In genomic region chr6:136787726-136788068, GRCh38 we compare ENCODE assay signal across 10 cellular contexts. TPM values are rescaled to one million over a fixed set of nuclear protein-coding genes. Genes with fewer than 3 reads are reported as not detected.
A peak's percentile ranks its signal among the peaks of the same experiment; 100 is the strongest.
DNase-seq lines count a peak whose midpoint lies in the region; ATAC-seq, FAIRE-seq and TF ChIP-seq lines count a peak whose summit lies in the region.
"Had no signal": no experiment of that assay in that cellular context is flagged by ENCODE, and none has a peak within 500 bp of the region (broad histone marks: within the 10 kb centered on the region; RNA-seq: fewer than 3 reads in every experiment).

No MANE protein-coding gene starts in this region.

- no peak for ATAC-seq in GM12878
- no peak for ATAC-seq in naive B cell (ENCODE audit: low read depth in 2 of 2)
- no peak for ATAC-seq in HG03354 (IDR thresholded peaks at IDR 0.05; ENCODE audit: poor library complexity, severe bottlenecking, unreplicated experiment)
- no peak for ATAC-seq in GM21825 (IDR thresholded peaks at IDR 0.05; ENCODE audit: unreplicated experiment)
- no peak for ATAC-seq in HG03432 (IDR thresholded peaks at IDR 0.05; ENCODE audit: unreplicated experiment)

- H3K4me1 Mint-ChIP-seq in naive B cell, result peaks cover 53 to 81% (median 66%) of the 10 kb centered on the region in 3 donors

- no peak for TF ChIP-seq RAD21 in GM12878 (IDR thresholded peaks at IDR 0.05; ENCODE audit: insufficient read depth, low read depth, low read length)

- H3K4me3 ChIP-seq in AG04450 (ENCODE audit: low read depth, low read length) (peak overlapping the region; percentile 20), HL-60 (replicated peaks; ENCODE audit: insufficient read depth, low read length) (no peak overlapping the region), GM12878 (peak overlapping the region; percentile 71)

- H3K36me3 ChIP-seq in GM12878 (ENCODE audit: control insufficient read depth in 2 of 2, insufficient read depth in 2 of 2, low read length in 1 of 2), result peaks cover 2 to 17% of the 10 kb centered on the region in 2 experiments; a peak in 3 of 4 replicates

- no peaks in the 10 kb centered on the region for H3K27me3 ChIP-seq in AG04450 (ENCODE audit: control insufficient read depth, insufficient read depth, low read length)
- H3K27me3 ChIP-seq in HL-60 (ENCODE audit: insufficient read depth, poor library complexity, severe bottlenecking), result no peaks in the 10 kb centered on the region
- H3K27me3 ChIP-seq in GM12878 (replicated peaks in 1 of 2; ENCODE audit: control insufficient read depth in 2 of 2, insufficient read depth in 2 of 2, low read length in 1 of 2), result no peaks in the 10 kb centered on the region

- SMC1A ChIA-PET in GM12878 (lab: Charles Lee; ENCODE audit: uncharacterized antibody, unreplicated experiment), result interaction anchor here (0.8 to 13.3 kb wide), 14 partner anchors 14 to 603 kb away, joined by 3 to 446 read pairs (median 8); no protein-coding TSS in a partner anchor

- RAD21 ChIA-PET in GM12878 (lab: Charles Lee; ENCODE audit: unreplicated experiment), result interaction anchor here (0.5 to 12.6 kb wide), 12 partner anchors 15 to 498 kb away, joined by 3 to 405 read pairs (median 6); partner anchors contain the start of gene BCLAF1

- no peak for TF ChIP-seq EP300 in GM12878 (IDR thresholded peaks at IDR 0.05; ENCODE audit: borderline replicate concordance in 1 of 2, control insufficient read depth in 1 of 2, low read depth in 2 of 2, low read length in 2 of 2)

- H3K9ac ChIP-seq in GM12878 (ENCODE audit: control insufficient read depth, insufficient read depth, low read length), result peak overlapping the region; percentile 76
- H3K9ac ChIP-seq: parathyroid adenoma had no signal

- DNase-seq in AG04450 (ENCODE audit: low read depth, low spot score), result no peak
- DNase-seq in HL-60 (ENCODE audit: low read depth in 1 of 2, low spot score in 1 of 2), result no peak
- no peak for DNase-seq in GM12878 (ENCODE audit: low read depth, low spot score)
- DNase-seq in naive B cell, result no peak
- DNase-seq in GM12891 (ENCODE audit: insufficient read length, low spot score), result no peak
- DNase-seq: NCI-H1930 had no signal

- TF ChIP-seq POLR2A in GM12878 (IDR thresholded peaks at IDR 0.05; ENCODE audit: low read depth, low read length), result no peak
- TF ChIP-seq POLR2A in GM12891 (IDR thresholded peaks at IDR 0.05; ENCODE audit: low read depth, low read length), result no peak

- BruUV-seq in GM12878 (replicated peaks; lab: Mats Ljungman, UMichigan), result no TSS peak

- peak overlapping the region; percentile 80 for H3K27ac ChIP-seq in AG04450 (ENCODE audit: low read depth, low read length)
- peak overlapping the region; percentile 65 for H3K27ac ChIP-seq in HL-60 (replicated peaks)
- peak overlapping the region; percentile 98 for H3K27ac ChIP-seq in GM12878 (ENCODE audit: control insufficient read depth, insufficient read depth)
- H3K27ac ChIP-seq: parathyroid adenoma had no signal

- FAIRE-seq in GM12878 (lab: Jason Lieb, UNC) (no peak), GM12891 (lab: Jason Lieb, UNC) (no peak)

- no peaks in the 10 kb centered on the region for H3K27me3 Mint-ChIP-seq in naive B cell

- H3K9me3 ChIP-seq in AG04450 (ENCODE audit: control insufficient read depth, insufficient read depth, low read length), result peaks cover 2% of the 10 kb centered on the region; the same call in 1 of the 2 replicates
- no peaks in the 10 kb centered on the region for H3K9me3 ChIP-seq in GM12878 (replicated peaks; ENCODE audit: control insufficient read depth, insufficient read depth, low read length)

- H2AFZ ChIP-seq in GM12878 (ENCODE audit: control insufficient read depth, low read depth, low read length), result no peak overlapping the region
- H2AFZ ChIP-seq: parathyroid adenoma had no signal

- CTCF ChIA-PET in AG04450 (lab: Charles Lee) (interaction anchor here (0.6 to 7.6 kb wide), 2 partner anchors 17 to 142 kb away, joined by 3 to 221 read pairs; no protein-coding TSS in a partner anchor), GM12878 (lab: Yijun Ruan, JAX) (interaction anchor here (0.6 to 9.8 kb wide), 12 partner anchors 12 to 730 kb away, joined by 3 to 411 read pairs (median 8); no protein-coding TSS in a partner anchor)

- peaks cover 22% of the 10 kb centered on the region for H3K4me1 ChIP-seq in GM12878 (ENCODE audit: control insufficient read depth, insufficient read depth, low read length)
- H3K4me1 ChIP-seq: parathyroid adenoma had no signal

- peak overlapping the region; percentile 34 to 86 (median 62) for H3K4me3 Mint-ChIP-seq in naive B cell

- H3K27ac Mint-ChIP-seq in naive B cell, result peak overlapping the region in 5 of 6 donors; percentile 22 to 87 (median 54)

- H3K36me3 Mint-ChIP-seq in naive B cell, result peaks cover 8 to 11% of the 10 kb centered on the region in 2 donors

- POLR2A ChIA-PET in AG04450 (lab: Yijun Ruan, JAX) (interaction anchor here (0.6 kb wide), 1 partner anchor 206 kb away, joined by 4 read pairs; no protein-coding TSS in a partner anchor), GM12878 (lab: Charles Lee) (interaction anchor here (1.5 to 10.1 kb wide), 6 partner anchors 15 to 143 kb away, joined by 7 to 265 read pairs (median 109); no protein-coding TSS in a partner anchor)

- peaks cover 0 to 9% (median 2%) of the 10 kb centered on the region in 7 donors for H3K9me3 Mint-ChIP-seq in naive B cell

- TF ChIP-seq CTCF in AG04450 (IDR thresholded peaks at IDR 0.05; ENCODE audit: low read depth, low read length) (no peak), HL-60 (IDR thresholded peaks at IDR 0.05; ENCODE audit: insufficient read depth, low read length) (no peak), GM12878 (IDR thresholded peaks at IDR 0.05 in 2 of 3, conservative IDR thresholded peaks at IDR 0.05 in 1 of 3; ENCODE audit: control insufficient read depth in 2 of 3, extremely low read depth in 1 of 3, insufficient read depth in 1 of 3, low read depth in 3 of 3, low read length in 3 of 3) (no peak)

- H4K20me1 ChIP-seq in GM12878 (ENCODE audit: control insufficient read depth, insufficient read depth), result no peaks in the 10 kb centered on the region

- peak overlapping the region; percentile 92 for H3K4me2 ChIP-seq in GM12878 (ENCODE audit: control insufficient read depth, insufficient read depth)

- in situ Hi-C loops in GM12878 (cut with MboI), result loop anchor here (5.0 kb wide), 1 partner anchor 70 kb away; no protein-coding TSS in a partner anchor

- H3K79me2 ChIP-seq in GM12878 (ENCODE audit: control insufficient read depth, insufficient read depth, low read length), result peaks cover 99% of the 10 kb centered on the region
- H3K79me2 ChIP-seq: parathyroid adenoma had no signal

- intact Hi-C loops in GM12878 (cut with micrococcal nuclease; ENCODE audit: unreplicated experiment), result loop anchor here (1.0 kb wide), 1 partner anchor 23 kb away; no protein-coding TSS in a partner anchor

- 44% methylated on average over 4 of the region's 4 CpGs for WGBS in GM12878 (ENCODE audit: insufficient coverage, insufficient replicate concordance, low lambda C conversion rate, missing lambda C conversion rate)

TF ChIP-seq in GM12878, 131 proteins besides CTCF, POLR2A, EP300 and RAD21 (continues in another document):
- TF ChIP-seq NR2F1 (conservative IDR thresholded peaks at IDR 0.05), result peak; percentile 79; the same call in 1 of the 2 replicates

TF ChIP-seq in GM12891, 5 proteins besides CTCF, POLR2A, EP300 and RAD21 (continues in another document):
- no peak for TF ChIP-seq POLR2AphosphoS5 (IDR thresholded peaks at IDR 0.05; ENCODE audit: low read depth, low read length)

RNA-seq across cellular contexts. Expression of gene MAP3K5, which starts 4.6 kb away (rescaled TPM):
- polyA plus RNA-seq in AG04450 (2011; rRNA removed) (16.1 and 17.0 TPM in 2 replicates), GM12878 (2011; rRNA removed) (34.3 and 46.0 TPM in 2 replicates), GM12878 (2014; fragmentation: Illumina TruSeq; extraction: Trizol) (30.9 and 39.1 TPM in 2 replicates), GM12878 (2014; fragmentation: Nextera tagmentation; extraction: Ambion mirVana) (10 to 100 TPM in 1 of 2 experiments, 1 to 10 TPM in 1; 5.4 to 11.1 TPM), GM12878 (2014; rRNA removed) (17.5 and 18.2 TPM in 2 replicates), GM12878 (2016; fragmentation: Nextera tagmentation; extraction: Ambion mirVana) (10 to 100 TPM in 1 of 2 experiments, 1 to 10 TPM in 1; 8.3 to 23.9 TPM), naive B cell (ENCODE audit: low read depth in 6 of 6) (10 to 100 TPM in 3 of 6 donors, 1 to 10 TPM in 3; 5.8 to 15.5 (median 10.1) TPM)
- 17.2 and 20.4 TPM in 2 replicates for polyA minus RNA-seq in AG04450 (2011; rRNA and poly(A)+ RNA removed)
- 212 and 228 TPM in 2 replicates for total RNA-seq in GM12878 (2013; cell fraction: nucleolus; rRNA removed)
- total RNA-seq in GM12878 (2014; rRNA removed) (28.9 and 33.4 TPM in 2 replicates), GM12878 (2014; rRNA removed; fragmentation: Illumina TruSeq; extraction: Trizol) (31.4 and 32.6 TPM in 2 replicates), GM12878 (2021) (31.6 TPM in 2 replicates)
- polyA plus RNA-seq in GM12878 (2011; ENCODE audit: low read depth), result 33.8 TPM
- 15.7 and 17.7 TPM in 2 replicates for polyA plus RNA-seq in GM12878 (2011; cell fraction: cytosol; rRNA removed)
- 23.9 and 28.8 TPM in 2 replicates for polyA plus RNA-seq in GM12878 (2011; cell fraction: nucleus; rRNA removed)
- polyA plus RNA-seq in GM12878 (2012), result 20.4 and 35.3 TPM in 2 replicates
- polyA minus RNA-seq in GM12878 (2011; rRNA and poly(A)+ RNA removed), result 49.0 and 54.4 TPM in 2 replicates
- polyA minus RNA-seq in GM12878 (2011; cell fraction: cytosol; rRNA and poly(A)+ RNA removed), result 16.2 and 17.7 TPM in 2 replicates
- 40.9 and 59.3 TPM in 2 replicates for polyA minus RNA-seq in GM12878 (2011; cell fraction: nucleus; rRNA and poly(A)+ RNA removed)
- 15.0 TPM for polyA plus RNA-seq in GM12891 (2012; ENCODE audit: low read depth, missing spikeins)

RNA-seq across cellular contexts. Expression of gene PEX7, which starts 34.7 kb away (rescaled TPM):
- polyA plus RNA-seq in AG04450 (2011; rRNA removed), result 6.7 and 8.9 TPM in 2 replicates
- 3.3 and 4.1 TPM in 2 replicates for polyA minus RNA-seq in AG04450 (2011; rRNA and poly(A)+ RNA removed)
- total RNA-seq in GM12878 (2013; cell fraction: nucleolus; rRNA removed), result 10.3 and 11.1 TPM in 2 replicates
- total RNA-seq in GM12878 (2014; rRNA removed), result 11.0 and 12.4 TPM in 2 replicates
- total RNA-seq in GM12878 (2014; rRNA removed; fragmentation: Illumina TruSeq; extraction: Trizol), result 6.8 and 7.6 TPM in 2 replicates
- 5.9 and 6.7 TPM in 2 replicates for total RNA-seq in GM12878 (2021)
- polyA plus RNA-seq in GM12878 (2011; ENCODE audit: low read depth), result 3.9 TPM
- polyA plus RNA-seq in GM12878 (2011; rRNA removed), result 11.6 and 14.8 TPM in 2 replicates
- polyA plus RNA-seq in GM12878 (2011; cell fraction: cytosol; rRNA removed), result 8.9 and 9.0 TPM in 2 replicates
- polyA plus RNA-seq in GM12878 (2011; cell fraction: nucleus; rRNA removed), result 5.6 and 6.5 TPM in 2 replicates
- 4.4 and 5.8 TPM in 2 replicates for polyA plus RNA-seq in GM12878 (2012)
- 6.1 and 7.7 TPM in 2 replicates for polyA plus RNA-seq in GM12878 (2014; fragmentation: Illumina TruSeq; extraction: Trizol)
- 1 to 10 TPM in 1 of 2 experiments, under 1 TPM in 1; 0.58 to 2.7 TPM for polyA plus RNA-seq in GM12878 (2014; fragmentation: Nextera tagmentation; extraction: Ambion mirVana)
- 10.9 and 12.4 TPM in 2 replicates for polyA plus RNA-seq in GM12878 (2014; rRNA removed)
- 10 to 100 TPM; 10.9 to 12.3 TPM for polyA plus RNA-seq in GM12878 (2016; fragmentation: Nextera tagmentation; extraction: Ambion mirVana)
- 6.7 and 7.0 TPM in 2 replicates for polyA minus RNA-seq in GM12878 (2011; rRNA and poly(A)+ RNA removed)
- polyA minus RNA-seq in GM12878 (2011; cell fraction: cytosol; rRNA and poly(A)+ RNA removed), result 2.9 and 3.5 TPM in 2 replicates
- 5.9 and 11.9 TPM in 2 replicates for polyA minus RNA-seq in GM12878 (2011; cell fraction: nucleus; rRNA and poly(A)+ RNA removed)
- 10 to 100 TPM in 1 of 6 donors, 1 to 10 TPM in 5; 6.4 to 19.6 (median 8.1) TPM for polyA plus RNA-seq in naive B cell (ENCODE audit: low read depth in 6 of 6)
- polyA plus RNA-seq in GM12891 (2012; ENCODE audit: low read depth, missing spikeins), result 6.8 TPM
